In genomic region chr3:46673151-46674030, GRCh38 we compare ENCODE assay signal across 20 cellular contexts. TPM values are rescaled to one million over a fixed set of nuclear protein-coding genes. Genes with fewer than 3 reads are reported as not detected.
A peak's percentile ranks its signal among the peaks of the same experiment; 100 is the strongest.
DNase-seq lines count a peak whose midpoint lies in the region; ATAC-seq, FAIRE-seq and TF ChIP-seq lines count a peak whose summit lies in the region.
"Had no signal": no experiment of that assay in that cellular context is flagged by ENCODE, and none has a peak within 500 bp of the region (broad histone marks: within the 10 kb centered on the region; RNA-seq: fewer than 3 reads in every experiment).

No MANE protein-coding gene starts in this region.

- no peaks in the 10 kb centered on the region for H4K20me1 ChIP-seq in osteoblast (ENCODE audit: insufficient read depth, low read length)

- intact Hi-C loops in CD14-positive monocyte (cut with micrococcal nuclease), result no loop called here

- no peak overlapping the region for H3K27ac ChIP-seq in osteoblast (ENCODE audit: low read depth, low read length)
- H3K27ac ChIP-seq: coronary artery had no signal

- H3K9me3 Mint-ChIP-seq in CD14-positive monocyte, result peaks cover 0 to 2% (median 0%) of the 10 kb centered on the region in 7 donors
- H3K9me3 Mint-ChIP-seq in glutamatergic neuron (ENCODE audit: unreplicated experiment), result peaks cover 3% of the 10 kb centered on the region
- H3K9me3 Mint-ChIP-seq: activated CD4-positive, alpha-beta T cell treated with anti-CD3 and anti-CD28 coated beads, Interleukin-2, amount 10 ng/mL, durations not matched to agents 7 days and 5 days; nephron had no signal

- no peak overlapping the region for H3K4me2 ChIP-seq in osteoblast (ENCODE audit: insufficient read depth, low read length)

- no peaks in the 10 kb centered on the region for H3K9me3 ChIP-seq in osteoblast (ENCODE audit: low read depth, low read length)

- H3K36me3 ChIP-seq in osteoblast (ENCODE audit: insufficient read depth, low read length), result no peaks in the 10 kb centered on the region

- no peaks in the 10 kb centered on the region for H3K79me2 ChIP-seq in osteoblast (ENCODE audit: insufficient read depth, low read length)

- DNase-seq in CD14-positive monocyte (ENCODE audit: low spot score) (peak; percentile 42), HuH-7.5 (ENCODE audit: low spot score) (peak; percentile 15), glutamatergic neuron (peak; percentile 1), osteoblast (ENCODE audit: insufficient read length, low spot score, missing footprints) (peak; percentile 77), NCI-H1092 (lab: John Stamatoyannopoulos, UW) (no peak), GM19239 (ENCODE audit: insufficient read length, low spot score) (no peak)
- DNase-seq: activated CD4-positive, alpha-beta T cell treated with anti-CD3 and anti-CD28 coated beads, Interleukin-2, amount 10 ng/mL, durations not matched to agents 7 days and 5 days; Calu3; Kasumi-1; NCI-H1048; NCI-H2029 treated with DMSO at 0.1 percent for 48 hours; NCI-H446 treated with DMSO at 0.1 percent for 48 hours; stimulated activated naive B cell treated with anti-CD40 and anti-IgM and Interleukin-4, amounts not matched to agents 10 μg/mL and 1 μg/mL and 100 μg/mL, for 72 hours had no signal

- TF ChIP-seq CTCF in CD14-positive monocyte (IDR thresholded peaks at IDR 0.05), result no peak
- no peak for TF ChIP-seq CTCF in glutamatergic neuron (IDR thresholded peaks at IDR 0.05; ENCODE audit: partially characterized antibody, unreplicated experiment)
- TF ChIP-seq CTCF in osteoblast (IDR thresholded peaks at IDR 0.05; ENCODE audit: extremely low read depth, low read depth, low read length), result no peak

- H3K27me3 ChIP-seq in osteoblast (ENCODE audit: insufficient read depth, low read length), result no peaks in the 10 kb centered on the region

- FAIRE-seq in GM19239 (lab: Jason Lieb, UNC), result no peak
- FAIRE-seq: endothelial cell of umbilical vein, GM18507 had no signal

- H3K4me3 Mint-ChIP-seq in CD14-positive monocyte (no peak overlapping the region), glutamatergic neuron (ENCODE audit: unreplicated experiment) (no peak overlapping the region)
- H3K4me3 Mint-ChIP-seq: activated CD4-positive, alpha-beta T cell treated with anti-CD3 and anti-CD28 coated beads, Interleukin-2, amount 10 ng/mL, durations not matched to agents 7 days and 5 days; nephron; stimulated activated naive B cell treated with anti-CD40 and anti-IgM and Interleukin-4, amounts not matched to agents 10 μg/mL and 1 μg/mL and 100 μg/mL, for 72 hours had no signal

- no peaks in the 10 kb centered on the region for H3K4me1 ChIP-seq in osteoblast (ENCODE audit: insufficient read depth, low read length)

- H3K36me3 Mint-ChIP-seq in CD14-positive monocyte (no peaks in the 10 kb centered on the region), glutamatergic neuron (ENCODE audit: unreplicated experiment) (no peaks in the 10 kb centered on the region)
- H3K36me3 Mint-ChIP-seq: brain; stimulated activated naive B cell treated with anti-CD40 and anti-IgM and Interleukin-4, amounts not matched to agents 10 μg/mL and 1 μg/mL and 100 μg/mL, for 72 hours had no signal

- no peak overlapping the region for H2AFZ ChIP-seq in osteoblast (ENCODE audit: low read length)

- H3K4me3 ChIP-seq in osteoblast (ENCODE audit: insufficient read depth, low read length), result no peak overlapping the region
- H3K4me3 ChIP-seq: coronary artery had no signal

- peak overlapping the region in 1 of 7 donors; percentile 84 for H3K27ac Mint-ChIP-seq in CD14-positive monocyte
- no peak overlapping the region for H3K27ac Mint-ChIP-seq in glutamatergic neuron (ENCODE audit: unreplicated experiment)
- H3K27ac Mint-ChIP-seq: activated CD4-positive, alpha-beta T cell treated with anti-CD3 and anti-CD28 coated beads, Interleukin-2, amount 10 ng/mL, durations not matched to agents 7 days and 5 days; brain; nephron; stimulated activated naive B cell treated with anti-CD40 and anti-IgM and Interleukin-4, amounts not matched to agents 10 μg/mL and 1 μg/mL and 100 μg/mL, for 72 hours had no signal

- no peak for ATAC-seq in HG03039 (IDR thresholded peaks at IDR 0.05; ENCODE audit: unreplicated experiment)
- ATAC-seq: stimulated activated naive B cell treated with anti-CD40 and anti-IgM and Interleukin-4, amounts not matched to agents 10 μg/mL and 1 μg/mL and 100 μg/mL, for 72 hours had no signal

- peaks cover 6% of the 10 kb centered on the region for H3K4me1 Mint-ChIP-seq in CD14-positive monocyte
- peaks cover 2% of the 10 kb centered on the region for H3K4me1 Mint-ChIP-seq in glutamatergic neuron (ENCODE audit: low read depth, unreplicated experiment)
- H3K4me1 Mint-ChIP-seq: activated CD4-positive, alpha-beta T cell treated with anti-CD3 and anti-CD28 coated beads, Interleukin-2, amount 10 ng/mL, durations not matched to agents 7 days and 5 days; stimulated activated naive B cell treated with anti-CD40 and anti-IgM and Interleukin-4, amounts not matched to agents 10 μg/mL and 1 μg/mL and 100 μg/mL, for 72 hours had no signal

- H3K27me3 Mint-ChIP-seq in CD14-positive monocyte (ENCODE audit: low read depth in 3 of 3) (peaks cover 0 to 2% (median 2%) of the 10 kb centered on the region in 3 donors), glutamatergic neuron (ENCODE audit: unreplicated experiment) (peaks cover 2% of the 10 kb centered on the region)
- H3K27me3 Mint-ChIP-seq: activated CD4-positive, alpha-beta T cell treated with anti-CD3 and anti-CD28 coated beads, Interleukin-2, amount 10 ng/mL, durations not matched to agents 7 days and 5 days; brain had no signal

RNA-seq across cellular contexts. Expression of gene ALS2CL, which starts 20.1 kb away (rescaled TPM):
- polyA plus RNA-seq in CD14-positive monocyte, result under 1 TPM; 0.38 to 0.55 TPM
- total RNA-seq in glutamatergic neuron (ENCODE audit: unreplicated experiment), result 0.51 TPM
- total RNA-seq in osteoblast, result 1.1 and 1.8 TPM in 2 replicates

RNA-seq across cellular contexts. Expression of gene TMIE, which starts 27.8 kb away (rescaled TPM):
- not detected for polyA plus RNA-seq in CD14-positive monocyte
- not detected for total RNA-seq in glutamatergic neuron (ENCODE audit: unreplicated experiment)
- under 0.01 TPM in 2 replicates for total RNA-seq in osteoblast

RNA-seq across cellular contexts. Expression of gene PRSS50, which starts 44.3 kb away (rescaled TPM):
- polyA plus RNA-seq in CD14-positive monocyte, result not detected
- total RNA-seq in glutamatergic neuron (ENCODE audit: unreplicated experiment), result not detected
- not detected in 2 replicates for total RNA-seq in osteoblast
- total RNA-seq: activated CD4-positive, alpha-beta T cell treated with anti-CD3 and anti-CD28 coated beads, Interleukin-2, amount 10 ng/mL, durations not matched to agents 7 days and 5 days; Calu3; endothelial cell of umbilical vein had no signal
- polyA plus RNA-seq: BJ, endothelial cell of umbilical vein had no signal

Comparison
In these comparisons a context has a peak if more than half of its experiments do, and no peak if none do; other contexts are left out.
1. DNase-seq: peak in CD14-positive monocyte (single experiment), HuH-7.5 (single experiment), glutamatergic neuron (single experiment) and osteoblast (single experiment); none in NCI-H1092 (single experiment) and GM19239 (single experiment).